Comparison of ENCODE assay signal across 19 cellular contexts in genomic region chr5:128673970-128674369, GRCh38.
"Had no signal": no experiment of that assay in that cellular context is flagged by ENCODE, and none has a peak within 500 bp of the region (broad histone marks: within the 10 kb centered on the region; RNA-seq: fewer than 3 reads in every experiment).

No MANE protein-coding gene starts in this region.

- H3K27ac ChIP-seq: brain microvascular endothelial cell, esophagus muscularis mucosa, hepatocyte, spleen, thoracic aorta, upper lobe of left lung had no signal

- H3K4me3 ChIP-seq: esophagus muscularis mucosa, hepatocyte, lung, spleen, thoracic aorta, upper lobe of left lung had no signal

- H3K36me3 ChIP-seq: brain microvascular endothelial cell, esophagus muscularis mucosa, spleen, thoracic aorta, upper lobe of left lung had no signal

- H3K27me3 ChIP-seq: brain microvascular endothelial cell, esophagus muscularis mucosa, hepatocyte, spleen, upper lobe of left lung had no signal

- H3K9me3 ChIP-seq: esophagus muscularis mucosa, spleen, thoracic aorta, upper lobe of left lung had no signal

- H3K4me1 ChIP-seq: spleen, upper lobe of left lung had no signal

- DNase-seq: activated CD4-positive, alpha-beta T cell treated with anti-CD3 and anti-CD28 coated beads, Interleukin-2, amount 10 ng/mL, durations not matched to agents 7 days and 5 days; activated CD8-positive, alpha-beta T cell treated with anti-CD3 and anti-CD28 coated beads, Interleukin-2, amount 10 ng/mL, durations not matched to agents 7 days and 5 days; activated effector memory CD4-positive, alpha-beta T cell treated with Interleukin-2 at 50 U/mL for 16 hours; activated naive CD4-positive, alpha-beta T cell treated with anti-CD3 and anti-CD28 coated beads, Interleukin-2, amount 10 ng/mL, durations not matched to agents 7 days and 5 days; activated naive CD8-positive, alpha-beta T cell treated with anti-CD3 and anti-CD28 coated beads, Interleukin-2, amount 50 U/mL, for 24 hours; activated T-cell treated with anti-CD3 and anti-CD28 coated beads, Interleukin-2, amount 50 U/mL, for 48 hours; aorta; brain microvascular endothelial cell; cortex of kidney; effector CD4-positive, alpha-beta T cell; retina; spleen; stimulated activated CD4-positive, alpha-beta T cell treated with anti-CD3 and anti-CD28 coated beads, Interleukin-4, amount 100 ng/mL, for 4 hours; stimulated activated naive B cell treated with anti-CD40 and anti-IgM and Interleukin-4, amounts not matched to agents 10 μg/mL and 1 μg/mL and 100 μg/mL, for 72 hours; upper lobe of left lung had no signal
